Comparison of ENCODE assay signal across 23 cellular contexts in genomic region chr6:139676718-139677117, GRCh38.
"Had no signal": no experiment of that assay in that cellular context is flagged by ENCODE, and none has a peak within 500 bp of the region (broad histone marks: within the 10 kb centered on the region; RNA-seq: fewer than 3 reads in every experiment).

No MANE protein-coding gene starts in this region.

- H3K27me3 ChIP-seq: Peyer's patch, SJCRH30 had no signal

- DNase-seq: IMR-90, Kasumi-1, KG1, MV-4-11, NCI-H1048, NCI-H1105, NCI-H1417, NCI-H1436 treated with DMSO at 0.1 percent for 48 hours, NCI-H1694, NCI-H187 treated with DMSO at 0.1 percent for 48 hours, NCI-H2081, NCI-H2107, NCI-H2227 treated with DMSO at 0.1 percent for 48 hours, NCI-H446, NCI-H510A treated with DMSO at 0.1 percent for 48 hours, NCI-H526, PC-3, Peyer's patch, SHP77 treated with DMSO at 0.1 percent for 48 hours, SJCRH30 had no signal

- H3K4me3 ChIP-seq: Peyer's patch, SJCRH30 had no signal

- H3K36me3 ChIP-seq: Peyer's patch, SJCRH30 had no signal

- FAIRE-seq: HepG2 had no signal

- ATAC-seq: HepG2, PC-3, Right ventricle myocardium inferior, SK-N-SH treated with all-trans-retinoic acid at 6 μM for 48 hours had no signal
